ENCODE assay signal across 8 cellular contexts in the genomic region with DNA sequence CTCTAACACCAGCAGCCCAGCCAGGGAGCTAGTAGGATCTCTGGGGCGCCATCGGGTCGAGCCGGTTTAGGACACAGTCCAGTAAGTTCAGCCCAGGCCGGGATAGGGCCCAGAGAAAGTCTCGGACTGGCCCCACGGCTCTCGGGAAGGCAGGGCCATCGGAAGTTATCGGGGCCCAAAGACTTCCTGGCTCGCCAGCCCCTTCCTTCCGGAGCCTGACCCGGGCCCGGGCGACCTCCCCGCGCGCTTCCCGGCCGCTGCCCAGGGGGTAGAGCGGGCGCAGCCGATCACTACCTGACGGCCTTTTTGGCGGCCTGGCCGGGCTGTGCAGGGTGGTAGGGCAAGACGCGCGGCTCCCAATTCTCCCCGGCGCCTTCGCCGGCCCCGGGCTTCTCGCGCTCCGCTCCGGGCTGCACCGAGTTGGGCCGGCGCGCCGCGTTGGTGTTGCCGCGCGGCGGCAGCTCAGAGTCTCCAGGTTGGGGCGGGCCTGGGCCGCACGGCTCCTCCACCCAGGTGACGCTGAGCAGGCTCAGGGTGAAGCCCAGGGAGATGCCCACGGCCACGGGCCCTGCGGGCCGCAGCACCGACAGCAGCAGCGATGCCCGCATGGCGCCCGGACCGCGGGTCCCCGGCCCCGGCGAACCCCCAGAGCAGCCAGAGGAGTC. TPM values are rescaled to one million over a fixed set of nuclear protein-coding genes. Genes with fewer than 3 reads are reported as not detected.
A peak's percentile ranks its signal among the peaks of the same experiment; 100 is the strongest.
DNase-seq lines count a peak whose midpoint lies in the region; ATAC-seq, FAIRE-seq and TF ChIP-seq lines count a peak whose summit lies in the region.

No MANE protein-coding gene starts in this region.

- H3K9me3 ChIP-seq in ascending aorta = no peaks in the 10 kb centered on the region
- no peaks in the 10 kb centered on the region for H3K9me3 ChIP-seq in iPS-18a (ENCODE audit: control insufficient read depth, low read depth, low read length)
- no peaks in the 10 kb centered on the region for H3K9me3 ChIP-seq in spleen

- H3K36me3 ChIP-seq in ascending aorta (peaks cover 26 to 36% of the 10 kb centered on the region in 2 donors), iPS-18a (ENCODE audit: control insufficient read depth, low read depth, low read length) (peaks cover 11% of the 10 kb centered on the region), spleen (peaks cover 0 to 20% (median 6%) of the 10 kb centered on the region in 6 donors)

- no peak for DNase-seq in activated CD4-positive, alpha-beta T cell treated with anti-CD3 and anti-CD28 coated beads, Interleukin-2, amount 10 ng/mL, durations not matched to agents 24 days and 14 days
- no peak for DNase-seq in activated CD4-positive, alpha-beta T cell treated with anti-CD3 and anti-CD28 coated beads for 1 hour
- DNase-seq in ascending aorta (ENCODE audit: low spot score in 2 of 2) = no peak
- DNase-seq in spleen = no peak
- no peak for DNase-seq in frontal cortex (ENCODE audit: low spot score in 2 of 2)

- no peaks in the 10 kb centered on the region for H3K9me3 Mint-ChIP-seq in activated CD4-positive, alpha-beta T cell treated with anti-CD3 and anti-CD28 coated beads, Interleukin-2, amount 10 ng/mL, durations not matched to agents 24 days and 14 days

- no peak for TF ChIP-seq EP300 in Ishikawa (IDR thresholded peaks at IDR 0.05; ENCODE audit: borderline replicate concordance)

- H3K27ac ChIP-seq in ascending aorta (peak overlapping the region; percentile 92 to 95), iPS-18a (ENCODE audit: low read length) (no peak overlapping the region), spleen (peak overlapping the region; percentile 3 to 87 (median 84))

- peaks cover 17% of the 10 kb centered on the region for H3K4me1 Mint-ChIP-seq in activated CD4-positive, alpha-beta T cell treated with anti-CD3 and anti-CD28 coated beads, Interleukin-2, amount 10 ng/mL, durations not matched to agents 24 days and 14 days

- H3K27me3 Mint-ChIP-seq in activated CD4-positive, alpha-beta T cell treated with anti-CD3 and anti-CD28 coated beads, Interleukin-2, amount 10 ng/mL, durations not matched to agents 24 days and 14 days = peaks cover 18% of the 10 kb centered on the region

- peak overlapping the region; percentile 40 for H3K9ac ChIP-seq in iPS-18a (ENCODE audit: low read length)

- H3K4me3 Mint-ChIP-seq in activated CD4-positive, alpha-beta T cell treated with anti-CD3 and anti-CD28 coated beads, Interleukin-2, amount 10 ng/mL, durations not matched to agents 24 days and 14 days = peak overlapping the region; percentile 89

- no peaks in the 10 kb centered on the region for H3K27me3 ChIP-seq in ascending aorta
- H3K27me3 ChIP-seq in iPS-18a (ENCODE audit: control insufficient read depth, insufficient read depth, low read length) = peaks cover 31% of the 10 kb centered on the region
- H3K27me3 ChIP-seq in spleen (replicated peaks in 1 of 7) = peaks cover 0 to 100% (median 7%) of the 10 kb centered on the region in 7 donors

- TF ChIP-seq CTCF in ascending aorta (IDR thresholded peaks at IDR 0.05) (peak in 2 of 3 experiments; percentile 9 to 21), spleen (IDR thresholded peaks at IDR 0.05 in 8 of 11, conservative IDR thresholded peaks at IDR 0.05 in 3 of 11) (peak in 1 of 11 experiments; percentile 11)

- H3K4me1 ChIP-seq in ascending aorta (peaks cover 8 to 24% of the 10 kb centered on the region in 2 donors), iPS-18a (ENCODE audit: control insufficient read depth, low read depth, low read length) (peaks cover 18% of the 10 kb centered on the region), spleen (peaks cover 19 to 40% (median 35%) of the 10 kb centered on the region in 6 donors)

- H3K4me3 ChIP-seq in ascending aorta (peak overlapping the region; percentile 87 to 90), iPS-18a (ENCODE audit: low read length) (peak overlapping the region; percentile 64), spleen (peak overlapping the region; percentile 36 to 83 (median 76))

- 0 to 1% (median 0%) methylated on average over 27 to 66 of the region's 66 CpGs for WGBS in spleen, 5 donors

- no peak for FAIRE-seq in frontal cortex (lab: Jason Lieb, UNC)

- intact Hi-C loops in activated CD4-positive, alpha-beta T cell treated with anti-CD3 and anti-CD28 coated beads, Interleukin-2, amount 10 ng/mL, durations not matched to agents 24 days and 14 days (cut with micrococcal nuclease) = loop anchor here (1.0 to 5.0 kb wide), 8 partner anchors 9 to 1271 kb away; partner anchors contain the start of genes AAMP, DNAJB2, GMPPA and PNKD
- intact Hi-C loops in ascending aorta (cut with DNase I) (loop anchor here (1.0 to 10.0 kb wide), 8 partner anchors 42 to 268 kb away; partner anchors contain the start of genes DNAJB2, GMPPA and STK11IP), spleen (cut with DNase I; ENCODE audit: low total_unique reads) (loop anchor here (5.0 kb wide), 1 partner anchor 99 kb away; no protein-coding TSS in a partner anchor)

- peak; percentile 20 for ATAC-seq in GM21786 (IDR thresholded peaks at IDR 0.05; ENCODE audit: unreplicated experiment)

- TF ChIP-seq POLR2A in spleen (IDR thresholded peaks at IDR 0.05) = no peak

- peak overlapping the region; percentile 67 for H3K27ac Mint-ChIP-seq in activated CD4-positive, alpha-beta T cell treated with anti-CD3 and anti-CD28 coated beads, Interleukin-2, amount 10 ng/mL, durations not matched to agents 24 days and 14 days

- H3K36me3 Mint-ChIP-seq in activated CD4-positive, alpha-beta T cell treated with anti-CD3 and anti-CD28 coated beads, Interleukin-2, amount 10 ng/mL, durations not matched to agents 24 days and 14 days (ENCODE audit: low read depth) = peaks cover 11% of the 10 kb centered on the region

- no peak for TF ChIP-seq RAD21 in Ishikawa (IDR thresholded peaks at IDR 0.05; ENCODE audit: low read depth)

TF ChIP-seq in Ishikawa, 13 proteins besides CTCF, POLR2A, EP300 and RAD21:
- TF ChIP-seq FOXM1 (IDR thresholded peaks at IDR 0.05; ENCODE audit: borderline replicate concordance, low read depth) (no peak), NFIC (IDR thresholded peaks at IDR 0.05) (no peak), TAF1 (IDR thresholded peaks at IDR 0.05; ENCODE audit: low read depth) (peak; percentile 30), YY1 (IDR thresholded peaks at IDR 0.05; ENCODE audit: low read depth) (no peak), REST (IDR thresholded peaks at IDR 0.05; ENCODE audit: low read depth) (peak; percentile 70), TCF12 (IDR thresholded peaks at IDR 0.05; ENCODE audit: low read depth) (0 out of 2 replicates have a peak, but pooled peaks have one; percentile 15)

RNA-seq across cellular contexts. Expression of gene CHPF, which starts 0.5 kb away (rescaled TPM):
- total RNA-seq in activated CD4-positive, alpha-beta T cell treated with anti-CD3 and anti-CD28 coated beads, Interleukin-2, amount 10 ng/mL, durations not matched to agents 24 days and 14 days = 37.8 and 38.3 TPM in 2 replicates
- total RNA-seq in ascending aorta (249 TPM), spleen (10 to 100 TPM in 6 of 7 donors, 1 to 10 TPM in 1; 8.9 to 26.2 (median 15.4) TPM), frontal cortex (24.1 TPM)
- polyA plus RNA-seq in spleen = 1 to 10 TPM; 2.8 to 8.9 (median 4.8) TPM

RNA-seq across cellular contexts. Expression of gene TMEM198, which starts 0.8 kb away (rescaled TPM):
- 3.1 and 3.4 TPM in 2 replicates for total RNA-seq in activated CD4-positive, alpha-beta T cell treated with anti-CD3 and anti-CD28 coated beads, Interleukin-2, amount 10 ng/mL, durations not matched to agents 24 days and 14 days
- total RNA-seq in ascending aorta (6.0 TPM), spleen (1 to 10 TPM in 5 of 7 donors, under 1 TPM in 2; 0.39 to 2.8 (median 1.1) TPM), frontal cortex (14.7 TPM)
- 1 to 10 TPM; 1.1 to 2.1 (median 1.5) TPM for polyA plus RNA-seq in spleen

RNA-seq across cellular contexts. Expression of gene OBSL1, which starts 28.3 kb away (rescaled TPM):
- total RNA-seq in activated CD4-positive, alpha-beta T cell treated with anti-CD3 and anti-CD28 coated beads, Interleukin-2, amount 10 ng/mL, durations not matched to agents 24 days and 14 days = 0.26 and 0.47 TPM in 2 replicates
- total RNA-seq in ascending aorta (151 TPM), spleen (10 to 100 TPM; 26.7 to 51.6 (median 31.1) TPM), frontal cortex (40.4 TPM)
- 10 to 100 TPM; 15.9 to 32.0 (median 27.6) TPM for polyA plus RNA-seq in spleen

RNA-seq across cellular contexts. Expression of gene ASIC4, which starts 28.8 kb away (rescaled TPM):
- not detected in 2 replicates for total RNA-seq in activated CD4-positive, alpha-beta T cell treated with anti-CD3 and anti-CD28 coated beads, Interleukin-2, amount 10 ng/mL, durations not matched to agents 24 days and 14 days
- not detected for total RNA-seq in ascending aorta
- under 1 TPM in 1 of 7 donors, not detected in 6; 0.32 TPM for total RNA-seq in spleen
- polyA plus RNA-seq in spleen = under 1 TPM; 0.04 to 0.06 (median 0.05) TPM
- total RNA-seq in frontal cortex = 2.9 TPM

RNA-seq across cellular contexts. Expression of gene INHA, which starts 29.0 kb away (rescaled TPM):
- not detected in 2 replicates for total RNA-seq in activated CD4-positive, alpha-beta T cell treated with anti-CD3 and anti-CD28 coated beads, Interleukin-2, amount 10 ng/mL, durations not matched to agents 24 days and 14 days
- not detected for total RNA-seq in ascending aorta
- total RNA-seq in spleen = under 1 TPM in 1 of 7 donors, not detected in 6; 0.46 TPM
- under 1 TPM; 0.08 to 0.46 (median 0.16) TPM for polyA plus RNA-seq in spleen
- total RNA-seq in frontal cortex = 0.41 TPM

Comparison
In these comparisons a context has a peak if more than half of its experiments do, and no peak if none do; other contexts are left out.
1. RNA of gene OBSL1, which starts 28.3 kb away (total RNA-seq): 151 TPM in ascending aorta (single experiment), 40.4 TPM in frontal cortex (single experiment) and 26.7 to 51.6 TPM in spleen; 0.26 to 0.47 TPM in activated CD4-positive, alpha-beta T cell treated with anti-CD3 and anti-CD28 coated beads, Interleukin-2, amount 10 ng/mL, durations not matched to agents 24 days and 14 days; every median in the first group is over 10 times any median in the second.
2. Peak in every context shown above with its lines, with median percentiles within 50 percentile points of each other: H3K4me3 ChIP-seq.